ENCODE assay signal across 1 cellular context in the genomic region with DNA sequence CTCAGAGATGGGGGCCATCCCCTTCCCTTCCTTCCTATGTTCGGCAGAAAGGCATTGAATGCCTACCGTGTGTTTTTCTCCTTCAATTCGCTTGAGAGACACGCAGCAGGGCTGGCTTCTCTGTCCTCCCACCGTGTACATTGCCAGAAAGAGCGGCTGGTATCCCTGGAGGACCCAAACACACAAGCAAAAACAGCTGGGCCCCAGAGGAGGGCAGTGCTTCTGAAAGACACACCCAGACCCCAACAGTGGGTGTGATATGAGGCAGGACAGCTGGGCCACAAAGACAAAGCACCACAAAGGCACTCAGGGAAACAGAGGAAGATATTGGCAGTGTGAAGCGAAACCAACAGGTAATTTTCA.
TF ChIP-seq lines count a peak whose summit lies in the region.

No MANE protein-coding gene starts in this region.

TF ChIP-seq in HCT116, 20 proteins besides CTCF, POLR2A, EP300 and RAD21 (continued from another document):
- TF ChIP-seq, protein P1, sequence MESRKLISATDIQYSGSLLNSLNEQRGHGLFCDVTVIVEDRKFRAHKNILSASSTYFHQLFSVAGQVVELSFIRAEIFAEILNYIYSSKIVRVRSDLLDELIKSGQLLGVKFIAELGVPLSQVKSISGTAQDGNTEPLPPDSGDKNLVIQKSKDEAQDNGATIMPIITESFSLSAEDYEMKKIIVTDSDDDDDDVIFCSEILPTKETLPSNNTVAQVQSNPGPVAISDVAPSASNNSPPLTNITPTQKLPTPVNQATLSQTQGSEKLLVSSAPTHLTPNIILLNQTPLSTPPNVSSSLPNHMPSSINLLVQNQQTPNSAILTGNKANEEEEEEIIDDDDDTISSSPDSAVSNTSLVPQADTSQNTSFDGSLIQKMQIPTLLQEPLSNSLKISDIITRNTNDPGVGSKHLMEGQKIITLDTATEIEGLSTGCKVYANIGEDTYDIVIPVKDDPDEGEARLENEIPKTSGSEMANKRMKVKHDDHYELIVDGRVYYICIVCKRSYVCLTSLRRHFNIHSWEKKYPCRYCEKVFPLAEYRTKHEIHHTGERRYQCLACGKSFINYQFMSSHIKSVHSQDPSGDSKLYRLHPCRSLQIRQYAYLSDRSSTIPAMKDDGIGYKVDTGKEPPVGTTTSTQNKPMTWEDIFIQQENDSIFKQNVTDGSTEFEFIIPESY (IDR thresholded peaks at IDR 0.05; ENCODE audit: extremely low read depth, insufficient replicate concordance, low read length): no peak
- TF ChIP-seq EZH2 (IDR thresholded peaks at IDR 0.05) (no peak), SRF (IDR thresholded peaks at IDR 0.05; ENCODE audit: low read depth) (no peak), FOSL1 (IDR thresholded peaks at IDR 0.05; ENCODE audit: low read depth) (no peak), YY1 (IDR thresholded peaks at IDR 0.05; ENCODE audit: extremely low read depth, insufficient replicate concordance, low read depth, low read length) (no peak), SP1 (IDR thresholded peaks at IDR 0.05; ENCODE audit: low read depth) (no peak)
